ENCODE assay signal across 9 cellular contexts in genomic region chr2:70012887-70013286, GRCh38.
"Had no signal": no experiment of that assay in that cellular context is flagged by ENCODE, and none has a peak within 500 bp of the region (broad histone marks: within the 10 kb centered on the region; RNA-seq: fewer than 3 reads in every experiment).

No MANE protein-coding gene starts in this region.

- ATAC-seq: HCT116, HepG2 had no signal

- H3K4me1 ChIP-seq: HAP-1 had no signal

- H3K9me3 ChIP-seq: HAP-1 had no signal

- FAIRE-seq: HepG2 had no signal

- H3K36me3 ChIP-seq: HAP-1 had no signal

- H3K27me3 Mint-ChIP-seq: IgD-negative memory B cell had no signal

- H3K4me3 Mint-ChIP-seq: HFFc6, IgD-negative memory B cell had no signal

- DNase-seq: GM23248, GOT3, H7, HFFc6 had no signal

- H3K9me3 Mint-ChIP-seq: IgD-negative memory B cell had no signal

- H3K27ac ChIP-seq: GM23248, HL-60 had no signal

- H3K27ac Mint-ChIP-seq: HFFc6, IgD-negative memory B cell had no signal

- H3K4me3 ChIP-seq: GM23248, HAP-1 had no signal

- H3K9ac ChIP-seq: GM23248 had no signal

- H2AFZ ChIP-seq: GM23248 had no signal
